In the genomic region with DNA sequence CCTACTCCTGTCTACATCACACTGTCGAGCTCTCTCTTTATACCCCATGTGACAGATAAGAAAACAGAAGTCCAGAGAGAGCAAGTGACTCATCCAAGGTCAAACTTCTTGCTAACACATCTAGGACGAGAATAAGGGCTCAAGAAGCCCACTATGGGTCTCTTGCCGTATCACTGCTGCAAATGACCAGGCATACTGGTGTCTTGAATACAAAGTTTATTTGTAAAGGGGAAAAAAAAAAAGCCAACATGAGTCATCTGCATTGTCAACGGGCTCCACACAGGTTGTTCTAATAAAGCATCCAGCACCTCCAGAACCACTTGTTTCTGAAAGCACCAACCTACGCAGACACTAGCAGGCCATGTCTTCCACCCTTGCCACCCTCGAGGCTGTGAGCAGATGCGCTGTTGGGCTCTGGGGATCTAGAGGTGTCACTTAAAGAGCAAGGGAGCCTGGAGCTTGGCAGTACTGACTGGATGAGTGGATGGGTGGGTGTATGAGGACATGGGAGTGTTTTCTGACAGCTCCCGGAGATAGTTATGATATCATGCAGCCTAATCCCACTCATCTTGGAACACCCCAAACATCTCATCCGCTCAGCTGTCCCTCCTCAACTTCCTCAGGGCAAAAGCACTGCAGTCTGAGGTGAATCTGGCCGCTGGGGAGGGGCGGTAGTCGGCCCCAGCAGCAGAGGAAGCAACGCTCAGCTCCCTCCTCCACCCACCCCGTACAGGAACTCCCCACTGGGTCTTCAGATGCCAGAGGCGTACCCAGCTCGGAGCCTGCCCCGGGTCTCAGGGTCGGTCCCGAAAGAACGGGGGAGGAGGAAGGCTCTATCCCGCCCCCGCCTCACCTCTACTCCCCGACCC, we compare ENCODE assay signal across 8 cellular contexts. TPM values are rescaled to one million over a fixed set of nuclear protein-coding genes. Genes with fewer than 3 reads are reported as not detected.
DNase-seq lines count a peak whose midpoint lies in the region; ATAC-seq and TF ChIP-seq lines count a peak whose summit lies in the region.

No MANE protein-coding gene starts in this region.

- CTCF ChIA-PET in AG04450 (lab: Charles Lee): interaction anchor here (0.5 to 3.4 kb wide), 12 partner anchors 12 to 1310 kb away, joined by 3 to 22 read pairs (median 4); no protein-coding TSS in a partner anchor

- TF ChIP-seq POLR2A in esophagus muscularis mucosa (IDR thresholded peaks at IDR 0.05; ENCODE audit: low read depth): no peak

- peak overlapping the region; percentile 31 for H3K27ac ChIP-seq in AG04450 (ENCODE audit: low read depth, low read length)
- H3K27ac ChIP-seq in esophagus muscularis mucosa (replicated peaks in 1 of 4): peak overlapping the region; percentile 84 to 93 (median 86)
- H3K27ac ChIP-seq in mucosa of rectum (ENCODE audit: low read depth in 2 of 2, low read length in 2 of 2): peak overlapping the region; percentile 69 to 71
- H3K27ac ChIP-seq in thoracic aorta: peak overlapping the region; percentile 92

- H3K27me3 ChIP-seq in AG04450 (ENCODE audit: control insufficient read depth, insufficient read depth, low read length) (peaks cover 11% of the 10 kb centered on the region), esophagus muscularis mucosa (no peaks in the 10 kb centered on the region), mucosa of rectum (ENCODE audit: control insufficient read depth in 2 of 2, insufficient read depth in 2 of 2, low read length in 2 of 2) (no peaks in the 10 kb centered on the region), thoracic aorta (replicated peaks; ENCODE audit: insufficient read depth) (no peaks in the 10 kb centered on the region)

- 17% methylated on average over 14 of the region's 23 CpGs for WGBS in esophagus muscularis mucosa

- H3K9me3 ChIP-seq in AG04450 (ENCODE audit: control insufficient read depth, insufficient read depth, low read length): no peaks in the 10 kb centered on the region; the same call in 1 of the 2 replicates
- no peaks in the 10 kb centered on the region for H3K9me3 ChIP-seq in esophagus muscularis mucosa
- H3K9me3 ChIP-seq in mucosa of rectum (ENCODE audit: control insufficient read depth in 2 of 2, low read length in 2 of 2): no peaks in the 10 kb centered on the region
- no peaks in the 10 kb centered on the region for H3K9me3 ChIP-seq in thoracic aorta

- peak overlapping the region; percentile 67 to 70 for H3K9ac ChIP-seq in mucosa of rectum (ENCODE audit: low read depth in 1 of 2, low read length in 2 of 2)

- TF ChIP-seq CTCF in AG04450 (IDR thresholded peaks at IDR 0.05; ENCODE audit: low read depth, low read length): no peak
- TF ChIP-seq CTCF in esophagus muscularis mucosa (IDR thresholded peaks at IDR 0.05): no peak
- no peak for TF ChIP-seq CTCF in thoracic aorta (IDR thresholded peaks at IDR 0.05)

- intact Hi-C loops in esophagus muscularis mucosa (cut with DNase I): loop anchor here (2.0 kb wide), 1 partner anchor 305 kb away; no protein-coding TSS in a partner anchor

- no peaks in the 10 kb centered on the region for H3K36me3 ChIP-seq in esophagus muscularis mucosa
- no peaks in the 10 kb centered on the region for H3K36me3 ChIP-seq in mucosa of rectum (ENCODE audit: control insufficient read depth in 2 of 2, insufficient read depth in 2 of 2, low read length in 2 of 2)
- no peaks in the 10 kb centered on the region for H3K36me3 ChIP-seq in thoracic aorta

- DNase-seq in AG04450 (ENCODE audit: low read depth, low spot score) (no peak), NCI-H2227 (lab: John Stamatoyannopoulos, UW; ENCODE audit: unreplicated experiment) (peak; percentile 16), esophagus muscularis mucosa (ENCODE audit: extremely low spot score) (no peak), thoracic aorta (ENCODE audit: low spot score) (no peak)
- peak; percentile 75 for DNase-seq in activated CD8-positive, alpha-beta memory T cell treated with anti-CD3 and anti-CD28 coated beads for 24 hours

- H3K4me3 ChIP-seq in AG04450 (ENCODE audit: low read depth, low read length) (peak overlapping the region; percentile 70), esophagus muscularis mucosa (peak overlapping the region; percentile 85 to 94 (median 88)), mucosa of rectum (ENCODE audit: low read length in 2 of 2) (peak overlapping the region; percentile 68 to 73), thoracic aorta (peak overlapping the region; percentile 89)

- H3K4me1 ChIP-seq in esophagus muscularis mucosa (peaks cover 20 to 51% (median 39%) of the 10 kb centered on the region in 4 donors), mucosa of rectum (ENCODE audit: control insufficient read depth in 2 of 2, insufficient read depth in 2 of 2, low read length in 2 of 2) (peaks cover 9 to 12% of the 10 kb centered on the region in 2 donors), thoracic aorta (ENCODE audit: control insufficient read depth in 1 of 2, low read depth in 2 of 2) (peaks cover 12 to 46% of the 10 kb centered on the region in 2 donors)

- POLR2A ChIA-PET in AG04450 (lab: Yijun Ruan, JAX): interaction anchor here (1.2 to 1.5 kb wide), 2 partner anchors 8 to 12 kb away, joined by 3 to 7 read pairs; no protein-coding TSS in a partner anchor

- peak; percentile 35 for ATAC-seq in GM18508 (IDR thresholded peaks at IDR 0.05; ENCODE audit: insufficient read depth, unreplicated experiment)
- ATAC-seq in HG02885 (IDR thresholded peaks at IDR 0.05; ENCODE audit: poor library complexity, unreplicated experiment): peak; percentile 57
- ATAC-seq in thoracic aorta (ENCODE audit: insufficient number of reproducible peaks, low FRiP score, low read depth): no peak

- TF ChIP-seq EP300 in esophagus muscularis mucosa (IDR thresholded peaks at IDR 0.05): no peak

RNA-seq across cellular contexts. Expression of a gene that starts 1.1 kb away (rescaled TPM):
- 8.6 and 9.4 TPM in 2 replicates for polyA plus RNA-seq in AG04450 (2011; rRNA removed)
- polyA minus RNA-seq in AG04450 (2011; rRNA and poly(A)+ RNA removed): 3.6 and 5.7 TPM in 2 replicates
- total RNA-seq in esophagus muscularis mucosa: 10 to 100 TPM in 2 of 4 donors, 1 to 10 TPM in 2; 6.2 to 18.6 (median 10.3) TPM
- total RNA-seq in thoracic aorta: 10 to 100 TPM in 1 of 2 donors, 1 to 10 TPM in 1; 9.7 to 80.1 TPM

Comparison
In these comparisons a context has a peak if more than half of its experiments do, and no peak if none do; other contexts are left out.
1. DNase-seq: peak in NCI-H2227 (single experiment) and activated CD8-positive, alpha-beta memory T cell treated with anti-CD3 and anti-CD28 coated beads for 24 hours (single experiment); none in AG04450 (single experiment), esophagus muscularis mucosa (single experiment) and thoracic aorta (single experiment).
2. H3K27ac ChIP-seq: peak in every context shown above with its lines; median percentile 92 in thoracic aorta; 86 in esophagus muscularis mucosa; 70 in mucosa of rectum; 31 in AG04450.
3. Peak in every context shown above with its lines, with median percentiles within 50 percentile points of each other: H3K4me3 ChIP-seq.